ENCODE assay signal across 1 cellular context in genomic region chr3:113698891-113699465, GRCh38.
TF ChIP-seq lines count a peak whose summit lies in the region.

No MANE protein-coding gene starts in this region.

TF ChIP-seq in HepG2, 621 proteins besides CTCF, POLR2A, EP300 and RAD21 (continued from another document):
- TF ChIP-seq, protein P1, sequence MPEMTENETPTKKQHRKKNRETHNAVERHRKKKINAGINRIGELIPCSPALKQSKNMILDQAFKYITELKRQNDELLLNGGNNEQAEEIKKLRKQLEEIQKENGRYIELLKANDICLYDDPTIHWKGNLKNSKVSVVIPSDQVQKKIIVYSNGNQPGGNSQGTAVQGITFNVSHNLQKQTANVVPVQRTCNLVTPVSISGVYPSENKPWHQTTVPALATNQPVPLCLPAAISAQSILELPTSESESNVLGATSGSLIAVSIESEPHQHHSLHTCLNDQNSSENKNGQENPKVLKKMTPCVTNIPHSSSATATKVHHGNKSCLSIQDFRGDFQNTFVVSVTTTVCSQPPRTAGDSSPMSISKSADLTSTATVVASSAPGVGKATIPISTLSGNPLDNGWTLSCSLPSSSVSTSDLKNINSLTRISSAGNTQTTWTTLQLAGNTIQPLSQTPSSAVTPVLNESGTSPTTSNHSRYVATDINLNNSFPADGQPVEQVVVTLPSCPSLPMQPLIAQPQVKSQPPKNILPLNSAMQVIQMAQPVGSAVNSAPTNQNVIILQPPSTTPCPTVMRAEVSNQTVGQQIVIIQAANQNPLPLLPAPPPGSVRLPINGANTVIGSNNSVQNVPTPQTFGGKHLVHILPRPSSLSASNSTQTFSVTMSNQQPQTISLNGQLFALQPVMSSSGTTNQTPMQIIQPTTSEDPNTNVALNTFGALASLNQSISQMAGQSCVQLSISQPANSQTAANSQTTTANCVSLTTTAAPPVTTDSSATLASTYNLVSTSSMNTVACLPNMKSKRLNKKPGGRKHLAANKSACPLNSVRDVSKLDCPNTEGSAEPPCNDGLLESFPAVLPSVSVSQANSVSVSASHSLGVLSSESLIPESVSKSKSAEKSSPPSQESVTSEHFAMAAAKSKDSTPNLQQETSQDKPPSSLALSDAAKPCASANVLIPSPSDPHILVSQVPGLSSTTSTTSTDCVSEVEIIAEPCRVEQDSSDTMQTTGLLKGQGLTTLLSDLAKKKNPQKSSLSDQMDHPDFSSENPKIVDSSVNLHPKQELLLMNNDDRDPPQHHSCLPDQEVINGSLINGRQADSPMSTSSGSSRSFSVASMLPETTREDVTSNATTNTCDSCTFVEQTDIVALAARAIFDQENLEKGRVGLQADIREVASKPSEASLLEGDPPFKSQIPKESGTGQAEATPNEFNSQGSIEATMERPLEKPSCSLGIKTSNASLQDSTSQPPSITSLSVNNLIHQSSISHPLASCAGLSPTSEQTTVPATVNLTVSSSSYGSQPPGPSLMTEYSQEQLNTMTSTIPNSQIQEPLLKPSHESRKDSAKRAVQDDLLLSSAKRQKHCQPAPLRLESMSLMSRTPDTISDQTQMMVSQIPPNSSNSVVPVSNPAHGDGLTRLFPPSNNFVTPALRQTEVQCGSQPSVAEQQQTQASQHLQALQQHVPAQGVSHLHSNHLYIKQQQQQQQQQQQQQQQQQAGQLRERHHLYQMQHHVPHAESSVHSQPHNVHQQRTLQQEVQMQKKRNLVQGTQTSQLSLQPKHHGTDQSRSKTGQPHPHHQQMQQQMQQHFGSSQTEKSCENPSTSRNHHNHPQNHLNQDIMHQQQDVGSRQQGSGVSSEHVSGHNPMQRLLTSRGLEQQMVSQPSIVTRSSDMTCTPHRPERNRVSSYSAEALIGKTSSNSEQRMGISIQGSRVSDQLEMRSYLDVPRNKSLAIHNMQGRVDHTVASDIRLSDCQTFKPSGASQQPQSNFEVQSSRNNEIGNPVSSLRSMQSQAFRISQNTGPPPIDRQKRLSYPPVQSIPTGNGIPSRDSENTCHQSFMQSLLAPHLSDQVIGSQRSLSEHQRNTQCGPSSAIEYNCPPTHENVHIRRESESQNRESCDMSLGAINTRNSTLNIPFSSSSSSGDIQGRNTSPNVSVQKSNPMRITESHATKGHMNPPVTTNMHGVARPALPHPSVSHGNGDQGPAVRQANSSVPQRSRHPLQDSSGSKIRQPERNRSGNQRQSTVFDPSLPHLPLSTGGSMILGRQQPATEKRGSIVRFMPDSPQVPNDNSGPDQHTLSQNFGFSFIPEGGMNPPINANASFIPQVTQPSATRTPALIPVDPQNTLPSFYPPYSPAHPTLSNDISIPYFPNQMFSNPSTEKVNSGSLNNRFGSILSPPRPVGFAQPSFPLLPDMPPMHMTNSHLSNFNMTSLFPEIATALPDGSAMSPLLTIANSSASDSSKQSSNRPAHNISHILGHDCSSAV (CRISPR knock-in tag; IDR thresholded peaks at IDR 0.05; ENCODE audit: borderline replicate concordance), result no peak
